ENCODE assay signal across 27 cellular contexts in the genomic region with DNA sequence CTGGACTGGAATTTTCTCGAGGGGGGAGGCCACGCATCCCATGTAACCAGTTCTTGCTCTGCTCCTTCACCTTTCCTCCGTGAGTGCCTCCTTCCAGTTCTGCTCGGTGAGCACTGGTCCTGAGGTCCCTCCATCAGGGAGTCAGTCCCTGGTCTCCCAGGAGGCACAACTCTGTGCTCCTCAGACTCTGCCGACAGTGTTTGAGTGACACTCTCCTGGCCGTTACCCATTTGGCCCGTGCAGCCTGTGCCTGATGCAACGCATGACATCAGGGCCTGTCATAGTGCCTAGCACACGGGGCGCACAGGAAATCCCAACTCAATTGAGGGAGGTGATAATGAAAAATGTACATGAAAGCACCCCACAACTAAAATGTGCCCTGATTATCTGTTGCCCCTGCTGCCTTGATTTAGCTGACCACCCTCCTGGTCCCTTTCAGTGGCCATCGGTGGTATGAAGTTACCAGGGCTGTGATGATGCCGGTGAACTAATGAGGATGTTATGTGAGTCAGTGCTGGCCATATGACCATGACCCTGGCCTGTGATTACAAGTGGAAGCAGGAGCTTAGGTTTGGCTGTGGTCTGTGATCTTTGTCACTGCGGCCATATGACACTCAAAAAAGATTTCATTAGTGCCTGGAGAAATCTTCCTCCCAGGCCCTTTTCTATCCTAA.
DNase-seq lines count a peak whose midpoint lies in the region; ATAC-seq and TF ChIP-seq lines count a peak whose summit lies in the region.
"Had no signal": no experiment of that assay in that cellular context is flagged by ENCODE, and none has a peak within 500 bp of the region (broad histone marks: within the 10 kb centered on the region; RNA-seq: fewer than 3 reads in every experiment).

No MANE protein-coding gene starts in this region.

- H3K27ac ChIP-seq in neural cell (ENCODE audit: low read length) (peak overlapping the region; percentile 90), Peyer's patch (no peak overlapping the region)
- H3K27ac ChIP-seq: epithelial cell of prostate, KMS-11 had no signal

- H3K27me3 Mint-ChIP-seq in Caco-2 (ENCODE audit: insufficient read depth, unreplicated experiment), result no peaks in the 10 kb centered on the region
- H3K27me3 Mint-ChIP-seq: activated naive CD4-positive, alpha-beta T cell treated with anti-CD3 and anti-CD28 coated beads, Interleukin-2, amount 10 ng/mL, durations not matched to agents 7 days and 5 days; central memory CD8-positive, alpha-beta T cell had no signal

- H3K4me3 ChIP-seq in Caco-2 (ENCODE audit: low read depth, low read length) (no peak overlapping the region), NB4 (ENCODE audit: low read depth, low read length) (no peak overlapping the region), neural cell (ENCODE audit: low read length) (peak overlapping the region; percentile 16), Peyer's patch (no peak overlapping the region)
- H3K4me3 ChIP-seq: GM23338, spleen had no signal

- H3K79me2 ChIP-seq in neural cell (replicated peaks; ENCODE audit: insufficient read depth, low read length), result no peaks in the 10 kb centered on the region

- no peak for DNase-seq in Caco-2
- DNase-seq in NB4 (ENCODE audit: low read depth), result peak; percentile 8
- peak; percentile 80 for DNase-seq in Right ventricle myocardium superior
- DNase-seq in NCI-H226, result no peak
- DNase-seq in Peyer's patch, result no peak
- DNase-seq in stimulated activated naive CD8-positive, alpha-beta T cell treated with anti-CD3 and anti-CD28 coated beads, Interleukin-15, Interleukin-2, amounts not matched to agents 100 U/mL and 50 U/mL, for 24 hours, result no peak
- DNase-seq: activated CD4-positive, alpha-beta T cell treated with anti-CD3 and anti-CD28 coated beads for 36 hours; activated naive CD4-positive, alpha-beta T cell treated with anti-CD3 and anti-CD28 coated beads, Interleukin-2, amount 10 ng/mL, durations not matched to agents 7 days and 5 days; activated T-cell treated with anti-CD3 and anti-CD28 coated beads, Interleukin-2, amount 50 U/mL, for 72 hours; aorta; BE2C; Calu3; EL; mammary epithelial cell; NCI-H1694 treated with DMSO at 0.1 percent for 48 hours; occipital lobe; SIG-M5; spleen; stimulated activated CD4-positive, alpha-beta T cell treated with anti-CD3 and anti-CD28 coated beads, Interleukin-4, amount 100 ng/mL, for 1 hour; stimulated activated naive CD8-positive, alpha-beta T cell treated with anti-CD3 and anti-CD28 coated beads, Interleukin-15, amount 100 ng/mL, for 72 hours; T-helper 1 cell had no signal

- H3K9me3 ChIP-seq in Caco-2 (no peaks in the 10 kb centered on the region), neural cell (ENCODE audit: low read length) (no peaks in the 10 kb centered on the region), Peyer's patch (no peaks in the 10 kb centered on the region)
- H3K9me3 ChIP-seq: BE2C, spleen had no signal

- no peak overlapping the region for H2AFZ ChIP-seq in neural cell (ENCODE audit: low read depth, low read length)
- H2AFZ ChIP-seq: GM23338 had no signal

- peaks cover 59% of the 10 kb centered on the region for H3K4me1 Mint-ChIP-seq in Caco-2 (ENCODE audit: low read depth, unreplicated experiment)
- H3K4me1 Mint-ChIP-seq: activated CD4-positive, alpha-beta T cell treated with anti-CD3 and anti-CD28 coated beads for 36 hours; activated naive CD4-positive, alpha-beta T cell treated with anti-CD3 and anti-CD28 coated beads, Interleukin-2, amount 10 ng/mL, durations not matched to agents 7 days and 5 days; central memory CD8-positive, alpha-beta T cell; stimulated activated naive CD8-positive, alpha-beta T cell treated with anti-CD3 and anti-CD28 coated beads, Interleukin-15, amount 100 ng/mL, for 72 hours had no signal

- no peaks in the 10 kb centered on the region for H3K9me2 ChIP-seq in neural cell (ENCODE audit: insufficient read depth, low read length)

- CTCF ChIA-PET in Caco-2 (lab: Charles Lee), result interaction anchor here (1.2 kb wide), 1 partner anchor 127 kb away, joined by 3 read pairs; no protein-coding TSS in a partner anchor

- H3K4me1 ChIP-seq in Caco-2 (peaks cover 53% of the 10 kb centered on the region), Peyer's patch (no peaks in the 10 kb centered on the region)
- H3K4me1 ChIP-seq: BE2C had no signal

- H3K27me3 ChIP-seq in Caco-2 (replicated peaks; ENCODE audit: control insufficient read depth, insufficient read depth, low read length) (no peaks in the 10 kb centered on the region), neural cell (ENCODE audit: insufficient read depth, low read depth, low read length) (no peaks in the 10 kb centered on the region), Peyer's patch (no peaks in the 10 kb centered on the region)
- H3K27me3 ChIP-seq: BE2C, spleen had no signal

- TF ChIP-seq EP300 in neural cell (conservative IDR thresholded peaks at IDR 0.05; ENCODE audit: poor library complexity, severe bottlenecking), result no peak

- TF ChIP-seq CTCF in Caco-2 (IDR thresholded peaks at IDR 0.05; ENCODE audit: insufficient read depth in 1 of 2, low read depth in 1 of 2, low read length in 1 of 2, severe bottlenecking in 1 of 2, unreplicated experiment in 1 of 2), result no peak
- TF ChIP-seq CTCF in NB4 (IDR thresholded peaks at IDR 0.05; ENCODE audit: low read depth, low read length), result no peak
- TF ChIP-seq CTCF in neural cell (IDR thresholded peaks at IDR 0.05; ENCODE audit: poor library complexity, severe bottlenecking), result no peak
- TF ChIP-seq CTCF in Peyer's patch (IDR thresholded peaks at IDR 0.05), result no peak

- H3K27ac Mint-ChIP-seq in Caco-2 (ENCODE audit: unreplicated experiment), result peak overlapping the region; percentile 92
- H3K27ac Mint-ChIP-seq: activated CD4-positive, alpha-beta T cell treated with anti-CD3 and anti-CD28 coated beads for 36 hours; activated naive CD4-positive, alpha-beta T cell treated with anti-CD3 and anti-CD28 coated beads, Interleukin-2, amount 10 ng/mL, durations not matched to agents 7 days and 5 days; activated T-cell treated with anti-CD3 and anti-CD28 coated beads, Interleukin-2, amount 50 U/mL, for 72 hours; GM23338; stimulated activated naive CD8-positive, alpha-beta T cell treated with anti-CD3 and anti-CD28 coated beads, Interleukin-15, amount 100 ng/mL, for 72 hours had no signal

- intact Hi-C loops in Caco-2 (cut with micrococcal nuclease; ENCODE audit: unreplicated experiment) (loop anchor here (2.0 to 5.0 kb wide), 2 partner anchors 41 to 92 kb away; no protein-coding TSS in a partner anchor), Right ventricle myocardium superior (cut with DNase I) (no loop called here)

- BruUV-seq in Caco-2 (replicated peaks; lab: Mats Ljungman, UMichigan), result no TSS peak

- no peaks in the 10 kb centered on the region for H3K36me3 Mint-ChIP-seq in Caco-2 (ENCODE audit: insufficient read depth, unreplicated experiment)
- H3K36me3 Mint-ChIP-seq: activated naive CD4-positive, alpha-beta T cell treated with anti-CD3 and anti-CD28 coated beads, Interleukin-2, amount 10 ng/mL, durations not matched to agents 7 days and 5 days had no signal

- H4K20me1 ChIP-seq in neural cell (ENCODE audit: insufficient read depth), result no peaks in the 10 kb centered on the region

- peak overlapping the region; percentile 47 for H3K4me3 Mint-ChIP-seq in Caco-2 (ENCODE audit: unreplicated experiment)
- H3K4me3 Mint-ChIP-seq: activated CD4-positive, alpha-beta T cell treated with anti-CD3 and anti-CD28 coated beads for 36 hours; activated naive CD4-positive, alpha-beta T cell treated with anti-CD3 and anti-CD28 coated beads, Interleukin-2, amount 10 ng/mL, durations not matched to agents 7 days and 5 days; activated T-cell treated with anti-CD3 and anti-CD28 coated beads, Interleukin-2, amount 50 U/mL, for 72 hours; central memory CD8-positive, alpha-beta T cell; GM23338; stimulated activated naive CD8-positive, alpha-beta T cell treated with anti-CD3 and anti-CD28 coated beads, Interleukin-15, amount 100 ng/mL, for 72 hours had no signal

- H3F3A ChIP-seq in neural cell (ENCODE audit: insufficient read depth, low read length, poor library complexity, severe bottlenecking), result peaks cover 13% of the 10 kb centered on the region

- POLR2A ChIA-PET in Caco-2 (lab: Charles Lee), result no interaction called here

- no peaks in the 10 kb centered on the region for H3K36me3 ChIP-seq in Caco-2 (ENCODE audit: control insufficient read depth, insufficient read depth, low read length)
- no peaks in the 10 kb centered on the region for H3K36me3 ChIP-seq in neural cell (ENCODE audit: insufficient read depth, low read length)
- H3K36me3 ChIP-seq in Peyer's patch, result no peaks in the 10 kb centered on the region
- H3K36me3 ChIP-seq: BE2C, spleen had no signal

- H3K9ac ChIP-seq in neural cell (ENCODE audit: low read length), result peak overlapping the region; percentile 47
- H3K9ac ChIP-seq: KMS-11 had no signal

- no peak for TF ChIP-seq RAD21 in neural cell (conservative IDR thresholded peaks at IDR 0.05)

- TF ChIP-seq POLR2A in NB4 (IDR thresholded peaks at IDR 0.05; ENCODE audit: extremely low read depth, insufficient read length) (no peak), Peyer's patch (IDR thresholded peaks at IDR 0.05) (no peak)

- H3K4me2 ChIP-seq in neural cell (ENCODE audit: low read length), result no peak overlapping the region
- H3K4me2 ChIP-seq: GM23338, KMS-11 had no signal

- H3K9me3 Mint-ChIP-seq in Caco-2 (ENCODE audit: unreplicated experiment), result no peaks in the 10 kb centered on the region
- H3K9me3 Mint-ChIP-seq: activated naive CD4-positive, alpha-beta T cell treated with anti-CD3 and anti-CD28 coated beads, Interleukin-2, amount 10 ng/mL, durations not matched to agents 7 days and 5 days; activated T-cell treated with anti-CD3 and anti-CD28 coated beads, Interleukin-2, amount 50 U/mL, for 72 hours; GM23338 had no signal

- ATAC-seq in Right ventricle myocardium superior (ENCODE audit: poor library complexity), result peak; percentile 80
- ATAC-seq in HG03354 (IDR thresholded peaks at IDR 0.05; ENCODE audit: poor library complexity, severe bottlenecking, unreplicated experiment), result no peak
- ATAC-seq in stimulated activated naive CD8-positive, alpha-beta T cell treated with anti-CD3 and anti-CD28 coated beads, Interleukin-15, Interleukin-2, amounts not matched to agents 100 U/mL and 50 U/mL, for 24 hours, result no peak
- ATAC-seq: activated CD4-positive, alpha-beta T cell treated with anti-CD3 and anti-CD28 coated beads for 36 hours; activated T-cell treated with anti-CD3 and anti-CD28 coated beads, Interleukin-2, amount 50 U/mL, for 72 hours; GM23338; stimulated activated naive CD8-positive, alpha-beta T cell treated with anti-CD3 and anti-CD28 coated beads, Interleukin-15, amount 100 ng/mL, for 72 hours had no signal

TF ChIP-seq in neural cell, 6 proteins besides CTCF, POLR2A, EP300 and RAD21 (continues in another document):
- TF ChIP-seq MXI1 (conservative IDR thresholded peaks at IDR 0.05; ENCODE audit: poor library complexity, severe bottlenecking) (no peak), SMC3 (conservative IDR thresholded peaks at IDR 0.05; ENCODE audit: poor library complexity) (no peak), EZH2 (IDR thresholded peaks at IDR 0.05; ENCODE audit: borderline replicate concordance, insufficient read depth, low read length, poor library complexity, severe bottlenecking) (no peak), POLR2AphosphoS5 (IDR thresholded peaks at IDR 0.05) (no peak), TAF1 (IDR thresholded peaks at IDR 0.05; ENCODE audit: low read depth) (no peak)

Comparison
In these comparisons a context has a peak if more than half of its experiments do, and no peak if none do; other contexts are left out.
1. DNase-seq: peak in NB4 (single experiment) and Right ventricle myocardium superior (single experiment); none in Caco-2 (0 of 2), NCI-H226 (single experiment), Peyer's patch (0 of 3) and stimulated activated naive CD8-positive, alpha-beta T cell treated with anti-CD3 and anti-CD28 coated beads, Interleukin-15, Interleukin-2, amounts not matched to agents 100 U/mL and 50 U/mL, for 24 hours (single experiment).